ENCODE assay signal across 10 cellular contexts in genomic region chr1:998051-998821, GRCh38.
DNase-seq lines count a peak whose midpoint lies in the region; ATAC-seq and TF ChIP-seq lines count a peak whose summit lies in the region.
"Had no signal": no experiment of that assay in that cellular context is flagged by ENCODE, and none has a peak within 500 bp of the region (broad histone marks: within the 10 kb centered on the region; RNA-seq: fewer than 3 reads in every experiment).

No MANE protein-coding gene starts in this region.

- H3K9me3 Mint-ChIP-seq in stimulated activated memory B cell treated with anti-CD40 and anti-IgM and Interleukin-4, amounts not matched to agents 10 μg/mL and 1 μg/mL and 100 μg/mL, for 72 hours: no peaks in the 10 kb centered on the region
- H3K9me3 Mint-ChIP-seq in activated T-cell treated with anti-CD3 and anti-CD28 coated beads, Interleukin-2, amount 50 U/mL, for 24 hours: no peaks in the 10 kb centered on the region
- H3K9me3 Mint-ChIP-seq: activated naive CD4-positive, alpha-beta T cell treated with anti-CD3 and anti-CD28 coated beads, Interleukin-2, amount 10 ng/mL, durations not matched to agents 7 days and 5 days had no signal

- H3K4me1 Mint-ChIP-seq in stimulated activated memory B cell treated with anti-CD40 and anti-IgM and Interleukin-4, amounts not matched to agents 10 μg/mL and 1 μg/mL and 100 μg/mL, for 72 hours: peaks cover 22% of the 10 kb centered on the region
- peaks cover 9% of the 10 kb centered on the region for H3K4me1 Mint-ChIP-seq in activated T-cell treated with anti-CD3 and anti-CD28 coated beads, Interleukin-2, amount 50 U/mL, for 24 hours (ENCODE audit: low read depth)

- peak overlapping the region; percentile 87 for H3K4me3 ChIP-seq in HAP-1
- peak overlapping the region; percentile 25 for H3K4me3 ChIP-seq in astrocyte of the cerebellum (ENCODE audit: low read depth, low read length)
- peak overlapping the region; percentile 41 for H3K4me3 ChIP-seq in iPS-18c (ENCODE audit: insufficient read depth, low read depth, low read length)

- H3K36me3 Mint-ChIP-seq in stimulated activated memory B cell treated with anti-CD40 and anti-IgM and Interleukin-4, amounts not matched to agents 10 μg/mL and 1 μg/mL and 100 μg/mL, for 72 hours: no peaks in the 10 kb centered on the region
- H3K36me3 Mint-ChIP-seq in activated T-cell treated with anti-CD3 and anti-CD28 coated beads, Interleukin-2, amount 50 U/mL, for 24 hours (ENCODE audit: low read depth): no peaks in the 10 kb centered on the region
- H3K36me3 Mint-ChIP-seq: activated naive CD4-positive, alpha-beta T cell treated with anti-CD3 and anti-CD28 coated beads, Interleukin-2, amount 10 ng/mL, durations not matched to agents 7 days and 5 days had no signal

- ATAC-seq in stimulated activated memory B cell treated with anti-CD40 and anti-IgM and Interleukin-4, amounts not matched to agents 10 μg/mL and 1 μg/mL and 100 μg/mL, for 72 hours: no peak
- ATAC-seq in HG03520 (IDR thresholded peaks at IDR 0.05; ENCODE audit: unreplicated experiment): no peak
- no peak for ATAC-seq in HG03280 (IDR thresholded peaks at IDR 0.05; ENCODE audit: unreplicated experiment)
- ATAC-seq: sciatic nerve had no signal

- H3K9me3 ChIP-seq in HAP-1 (no peaks in the 10 kb centered on the region), iPS-18c (ENCODE audit: control insufficient read depth, insufficient read depth, low read length) (peaks cover 2% of the 10 kb centered on the region)

- H3K4me3 Mint-ChIP-seq in stimulated activated memory B cell treated with anti-CD40 and anti-IgM and Interleukin-4, amounts not matched to agents 10 μg/mL and 1 μg/mL and 100 μg/mL, for 72 hours: peak overlapping the region; percentile 12
- no peak overlapping the region for H3K4me3 Mint-ChIP-seq in activated T-cell treated with anti-CD3 and anti-CD28 coated beads, Interleukin-2, amount 50 U/mL, for 24 hours
- H3K4me3 Mint-ChIP-seq: activated naive CD4-positive, alpha-beta T cell treated with anti-CD3 and anti-CD28 coated beads, Interleukin-2, amount 10 ng/mL, durations not matched to agents 7 days and 5 days had no signal

- no peaks in the 10 kb centered on the region for H3K27me3 ChIP-seq in HAP-1 (ENCODE audit: low read depth)

- H3K36me3 ChIP-seq in HAP-1 (replicated peaks): peaks cover 17% of the 10 kb centered on the region

- peak; percentile 20 to 38 for DNase-seq in HAP-1 (ENCODE audit: low spot score in 2 of 2)
- DNase-seq in astrocyte of the cerebellum (ENCODE audit: low read depth): no peak
- DNase-seq in activated T-cell treated with anti-CD3 and anti-CD28 coated beads, Interleukin-2, amount 50 U/mL, for 24 hours: no peak
- no peak for DNase-seq in SW 1271 (lab: John Stamatoyannopoulos, UW)

- in situ Hi-C loops in HAP-1 (cut with MboI; ENCODE audit: low sequenced_read_pairs): no loop called here
- in situ Hi-C loops in astrocyte of the cerebellum (cut with HindIII; ENCODE audit: low sequenced_read_pairs): no loop called here

- TF ChIP-seq CTCF in astrocyte of the cerebellum (IDR thresholded peaks at IDR 0.05; ENCODE audit: low read depth, low read length, missing control alignments): no peak

- no peak overlapping the region for H3K27ac Mint-ChIP-seq in stimulated activated memory B cell treated with anti-CD40 and anti-IgM and Interleukin-4, amounts not matched to agents 10 μg/mL and 1 μg/mL and 100 μg/mL, for 72 hours
- H3K27ac Mint-ChIP-seq in activated T-cell treated with anti-CD3 and anti-CD28 coated beads, Interleukin-2, amount 50 U/mL, for 24 hours: no peak overlapping the region
- H3K27ac Mint-ChIP-seq: activated naive CD4-positive, alpha-beta T cell treated with anti-CD3 and anti-CD28 coated beads, Interleukin-2, amount 10 ng/mL, durations not matched to agents 7 days and 5 days had no signal

- peaks cover 8% of the 10 kb centered on the region for H3K4me1 ChIP-seq in HAP-1

- peaks cover 61% of the 10 kb centered on the region for H3K27me3 Mint-ChIP-seq in stimulated activated memory B cell treated with anti-CD40 and anti-IgM and Interleukin-4, amounts not matched to agents 10 μg/mL and 1 μg/mL and 100 μg/mL, for 72 hours
- H3K27me3 Mint-ChIP-seq in activated T-cell treated with anti-CD3 and anti-CD28 coated beads, Interleukin-2, amount 50 U/mL, for 24 hours: peaks cover 50% of the 10 kb centered on the region

Comparison
In these comparisons a context has a peak if more than half of its experiments do, and no peak if none do; other contexts are left out.
1. DNase-seq: peak in HAP-1 (2 of 2); none in astrocyte of the cerebellum (single experiment), activated T-cell treated with anti-CD3 and anti-CD28 coated beads, Interleukin-2, amount 50 U/mL, for 24 hours (single experiment) and SW 1271 (0 of 2).
2. H3K4me3 ChIP-seq: peak in every context shown above with its lines; median percentile 87 in HAP-1; 41 in iPS-18c; 25 in astrocyte of the cerebellum.